In the genomic region with DNA sequence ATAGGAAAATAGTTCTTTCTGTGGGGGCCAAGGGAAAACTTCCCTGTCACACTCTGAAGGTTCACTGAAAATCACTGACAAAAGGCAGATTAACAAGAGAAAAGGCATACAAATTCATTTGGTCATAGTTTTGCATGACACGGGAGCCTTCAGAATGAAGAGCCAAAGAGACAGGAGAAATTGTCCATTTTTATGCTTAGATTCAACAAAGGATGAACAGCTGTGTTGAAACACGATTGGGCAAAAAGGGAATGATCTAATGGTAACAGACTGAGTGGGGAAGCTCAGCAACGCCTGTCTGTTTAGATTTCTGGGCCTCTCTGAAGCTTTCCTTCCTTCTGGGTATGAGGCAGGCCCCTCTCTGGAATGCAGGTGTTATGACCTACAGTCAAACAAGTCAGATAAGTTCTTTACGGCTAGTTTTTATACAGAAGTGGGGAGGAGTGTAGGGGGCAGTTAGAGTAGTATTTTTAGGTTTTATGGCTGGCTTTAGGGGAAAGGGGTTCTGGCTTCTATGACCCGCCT, we compare ENCODE assay signal across 21 cellular contexts.
DNase-seq lines count a peak whose midpoint lies in the region; ATAC-seq and TF ChIP-seq lines count a peak whose summit lies in the region.
"Had no signal": no experiment of that assay in that cellular context is flagged by ENCODE, and none has a peak within 500 bp of the region (broad histone marks: within the 10 kb centered on the region; RNA-seq: fewer than 3 reads in every experiment).

No MANE protein-coding gene starts in this region.

- CTCF ChIA-PET in CD4-positive, alpha-beta T cell (lab: Charles Lee) = no interaction called here

- intact Hi-C loops in left colon (cut with DNase I, micrococcal nuclease) = no loop called here
- intact Hi-C loops in CD4-positive, alpha-beta T cell (cut with DNase I, micrococcal nuclease) = no loop called here

- H3K4me3 Mint-ChIP-seq in GM23338 = 0 out of 3 replicates have a peak overlapping the region, but pooled peaks have one; percentile 31
- H3K4me3 Mint-ChIP-seq in progenitor cell of endocrine pancreas (ENCODE audit: low read depth) = peak overlapping the region; percentile 36
- H3K4me3 Mint-ChIP-seq in activated naive CD8-positive, alpha-beta T cell treated with anti-CD3 and anti-CD28 coated beads for 36 hours = no peak overlapping the region
- no peak overlapping the region for H3K4me3 Mint-ChIP-seq in CD4-positive, alpha-beta T cell
- H3K4me3 Mint-ChIP-seq: activated CD4-positive, alpha-beta memory T cell treated with anti-CD3 and anti-CD28 coated beads for 36 hours; stimulated activated naive CD8-positive, alpha-beta T cell treated with anti-CD3 and anti-CD28 coated beads, Interleukin-15, Interleukin-2, amounts not matched to agents 100 ng/mL and 50 ng/mL, for 24 hours had no signal

- no peaks in the 10 kb centered on the region for H3K9me3 ChIP-seq in adipocyte (ENCODE audit: control insufficient read depth, low read length)
- no peaks in the 10 kb centered on the region for H3K9me3 ChIP-seq in CD4-positive, alpha-beta T cell (ENCODE audit: control insufficient read depth, low read length)

- H3K79me2 ChIP-seq in GM23338 (replicated peaks; ENCODE audit: insufficient read depth) = no peaks in the 10 kb centered on the region

- H3K4me1 Mint-ChIP-seq in GM23338 (peaks cover 19% of the 10 kb centered on the region), progenitor cell of endocrine pancreas (ENCODE audit: low read depth) (peaks cover 27% of the 10 kb centered on the region)
- H3K4me1 Mint-ChIP-seq in activated naive CD8-positive, alpha-beta T cell treated with anti-CD3 and anti-CD28 coated beads for 36 hours = no peaks in the 10 kb centered on the region
- no peaks in the 10 kb centered on the region for H3K4me1 Mint-ChIP-seq in CD4-positive, alpha-beta T cell (ENCODE audit: low read depth)

- peak; percentile 95 for ATAC-seq in GM23338
- peak; percentile 68 for ATAC-seq in left colon
- no peak for ATAC-seq in GM21619 (IDR thresholded peaks at IDR 0.05; ENCODE audit: unreplicated experiment)
- ATAC-seq in CD4-positive, alpha-beta T cell (ENCODE audit: poor library complexity) = no peak

- H3F3A ChIP-seq in GM23338 (replicated peaks; ENCODE audit: low read depth) = no peaks in the 10 kb centered on the region

- H3K27ac Mint-ChIP-seq in GM23338 (peak overlapping the region; percentile 91), progenitor cell of endocrine pancreas (peak overlapping the region; percentile 95)
- no peak overlapping the region for H3K27ac Mint-ChIP-seq in activated naive CD8-positive, alpha-beta T cell treated with anti-CD3 and anti-CD28 coated beads for 36 hours
- H3K27ac Mint-ChIP-seq in CD4-positive, alpha-beta T cell = no peak overlapping the region
- H3K27ac Mint-ChIP-seq: activated CD4-positive, alpha-beta memory T cell treated with anti-CD3 and anti-CD28 coated beads for 36 hours; stimulated activated naive CD8-positive, alpha-beta T cell treated with anti-CD3 and anti-CD28 coated beads, Interleukin-15, Interleukin-2, amounts not matched to agents 100 ng/mL and 50 ng/mL, for 24 hours had no signal

- no peaks in the 10 kb centered on the region for H3K9me2 ChIP-seq in GM23338 (ENCODE audit: insufficient read depth)

- H3K27me3 ChIP-seq in GM23338 (ENCODE audit: insufficient read depth) (no peaks in the 10 kb centered on the region), adipocyte (replicated peaks; ENCODE audit: control insufficient read depth, insufficient read depth, low read length) (no peaks in the 10 kb centered on the region)
- H3K27me3 ChIP-seq in CD4-positive, alpha-beta T cell (ENCODE audit: control insufficient read depth, insufficient read depth, low read length) = no peaks in the 10 kb centered on the region
- H3K27me3 ChIP-seq: tibial artery had no signal

- POLR2A ChIA-PET in CD4-positive, alpha-beta T cell (lab: Charles Lee) = no interaction called here

- no peak for TF ChIP-seq CTCF in GM23338 (conservative IDR thresholded peaks at IDR 0.05; ENCODE audit: low read depth in 2 of 2)
- TF ChIP-seq CTCF in progenitor cell of endocrine pancreas (IDR thresholded peaks at IDR 0.05; ENCODE audit: unreplicated experiment) = no peak
- no peak for TF ChIP-seq CTCF in CD4-positive, alpha-beta T cell (IDR thresholded peaks at IDR 0.05)

- H3K4me2 ChIP-seq in GM23338 = peak overlapping the region; percentile 34

- H3K36me3 Mint-ChIP-seq in GM23338 (ENCODE audit: low read depth) (peaks cover 10% of the 10 kb centered on the region), progenitor cell of endocrine pancreas (ENCODE audit: insufficient read depth) (peaks cover 4% of the 10 kb centered on the region)
- H3K36me3 Mint-ChIP-seq in activated naive CD8-positive, alpha-beta T cell treated with anti-CD3 and anti-CD28 coated beads for 36 hours = no peaks in the 10 kb centered on the region
- H3K36me3 Mint-ChIP-seq in CD4-positive, alpha-beta T cell (ENCODE audit: low read depth) = no peaks in the 10 kb centered on the region
- H3K36me3 Mint-ChIP-seq: activated CD4-positive, alpha-beta memory T cell treated with anti-CD3 and anti-CD28 coated beads for 36 hours had no signal

- peak; percentile 58 for DNase-seq in GM23338 (ENCODE audit: low spot score)
- peak; percentile 5 for DNase-seq in adipocyte (ENCODE audit: low read depth)
- no peak for DNase-seq in left colon
- no peak for DNase-seq in progenitor cell of endocrine pancreas (ENCODE audit: low spot score, unreplicated experiment)
- no peak for DNase-seq in activated naive CD8-positive, alpha-beta T cell treated with anti-CD3 and anti-CD28 coated beads for 36 hours
- DNase-seq in CD4-positive, alpha-beta T cell = no peak
- no peak for DNase-seq in DMS114 treated with DMSO at 0.1 percent for 48 hours (lab: John Stamatoyannopoulos, UW; ENCODE audit: unreplicated experiment)
- DNase-seq: ACHN; activated CD4-positive, alpha-beta memory T cell treated with anti-CD3 and anti-CD28 coated beads for 36 hours; amniotic stem cell; C1 segment of cervical spinal cord; Kasumi-1; NCI-H1048; NCI-H1930; NCI-H226; NCI-H748 treated with DMSO at 0.1 percent for 48 hours; retina; stimulated activated CD4-positive, alpha-beta T cell treated with anti-CD3 and anti-CD28 coated beads, Interleukin-4, amount 100 ng/mL, for 4 hours; tibial artery had no signal

- H2AFZ ChIP-seq in GM23338 = no peak overlapping the region

- H3K27ac ChIP-seq in GM23338 (ENCODE audit: low read depth) = peak overlapping the region; percentile 83
- no peak overlapping the region for H3K27ac ChIP-seq in CD4-positive, alpha-beta T cell (ENCODE audit: low read depth, low read length)
- H3K27ac ChIP-seq: tibial artery had no signal

- H3K9me3 Mint-ChIP-seq in GM23338 (peaks cover 8% of the 10 kb centered on the region; the same call in 2 of the 3 replicates), progenitor cell of endocrine pancreas (ENCODE audit: low read depth) (peaks cover 14% of the 10 kb centered on the region)
- peaks cover 5% of the 10 kb centered on the region for H3K9me3 Mint-ChIP-seq in activated naive CD8-positive, alpha-beta T cell treated with anti-CD3 and anti-CD28 coated beads for 36 hours
- H3K9me3 Mint-ChIP-seq in CD4-positive, alpha-beta T cell = peaks cover 8% of the 10 kb centered on the region
- H3K9me3 Mint-ChIP-seq: activated CD4-positive, alpha-beta memory T cell treated with anti-CD3 and anti-CD28 coated beads for 36 hours had no signal

- H3K36me3 ChIP-seq in GM23338 (ENCODE audit: insufficient read depth) (no peaks in the 10 kb centered on the region), adipocyte (ENCODE audit: control insufficient read depth, insufficient read depth, low read length, severe bottlenecking) (no peaks in the 10 kb centered on the region)
- H3K36me3 ChIP-seq: tibial artery had no signal

- no peaks in the 10 kb centered on the region for H4K20me1 ChIP-seq in GM23338 (replicated peaks; ENCODE audit: insufficient read depth)

- H3K4me1 ChIP-seq in GM23338 (ENCODE audit: insufficient read depth) = peaks cover 20% of the 10 kb centered on the region
- no peaks in the 10 kb centered on the region for H3K4me1 ChIP-seq in adipocyte (ENCODE audit: control insufficient read depth, insufficient read depth, low read length)
- H3K4me1 ChIP-seq: tibial artery had no signal

- no peak overlapping the region for H3K9ac ChIP-seq in adipocyte (ENCODE audit: low read length)

- H3K4me3 ChIP-seq in GM23338 (no peak overlapping the region), adipocyte (ENCODE audit: low read length) (no peak overlapping the region)
- H3K4me3 ChIP-seq: tibial artery had no signal

- H3K27me3 Mint-ChIP-seq in GM23338 (ENCODE audit: insufficient read depth, low read depth, poor library complexity) (peaks cover 3% of the 10 kb centered on the region), progenitor cell of endocrine pancreas (no peaks in the 10 kb centered on the region)
- H3K27me3 Mint-ChIP-seq in activated naive CD8-positive, alpha-beta T cell treated with anti-CD3 and anti-CD28 coated beads for 36 hours = no peaks in the 10 kb centered on the region
- no peaks in the 10 kb centered on the region for H3K27me3 Mint-ChIP-seq in CD4-positive, alpha-beta T cell
- H3K27me3 Mint-ChIP-seq: activated CD4-positive, alpha-beta memory T cell treated with anti-CD3 and anti-CD28 coated beads for 36 hours; stimulated activated naive CD8-positive, alpha-beta T cell treated with anti-CD3 and anti-CD28 coated beads, Interleukin-15, Interleukin-2, amounts not matched to agents 100 ng/mL and 50 ng/mL, for 24 hours had no signal

Comparison
In these comparisons a context has a peak if more than half of its experiments do, and no peak if none do; other contexts are left out.
1. ATAC-seq: peak in GM23338 (single experiment) and left colon (single experiment); none in GM21619 (single experiment) and CD4-positive, alpha-beta T cell (single experiment).
2. DNase-seq: peak in GM23338 (single experiment) and adipocyte (single experiment); none in left colon (0 of 2), progenitor cell of endocrine pancreas (single experiment), activated naive CD8-positive, alpha-beta T cell treated with anti-CD3 and anti-CD28 coated beads for 36 hours (single experiment), CD4-positive, alpha-beta T cell (0 of 10) and DMS114 treated with DMSO at 0.1 percent for 48 hours (single experiment).
3. H3K27ac Mint-ChIP-seq: peak in GM23338 (single experiment) and progenitor cell of endocrine pancreas (single experiment); none in activated naive CD8-positive, alpha-beta T cell treated with anti-CD3 and anti-CD28 coated beads for 36 hours (single experiment) and CD4-positive, alpha-beta T cell (single experiment).
4. H3K4me3 Mint-ChIP-seq: peak in GM23338 (single experiment) and progenitor cell of endocrine pancreas (single experiment); none in activated naive CD8-positive, alpha-beta T cell treated with anti-CD3 and anti-CD28 coated beads for 36 hours (single experiment) and CD4-positive, alpha-beta T cell (single experiment).